8 cellular contexts compared by ENCODE assay signal in genomic region chr13:25114220-25114619, GRCh38. TPM values are rescaled to one million over a fixed set of nuclear protein-coding genes. Genes with fewer than 3 reads are reported as not detected.
DNase-seq lines count a peak whose midpoint lies in the region; ATAC-seq and TF ChIP-seq lines count a peak whose summit lies in the region.

No MANE protein-coding gene starts in this region.

- DNase-seq in A172 (ENCODE audit: low spot score) = peak; percentile 77
- DNase-seq in NCI-H510A (lab: John Stamatoyannopoulos, UW) = peak; percentile 37
- peak; percentile 13 to 42 for DNase-seq in activated CD4-positive, alpha-beta T cell treated with anti-CD3 and anti-CD28 coated beads for 4 hours
- DNase-seq in dedifferentiated amniotic fluid mesenchymal stem cell (ENCODE audit: extremely low spot score) = peak; percentile 71
- peak; percentile 5 for DNase-seq in stimulated activated CD8-positive, alpha-beta memory T cell treated with anti-CD3 and anti-CD28 coated beads, Interleukin-12 subunit alpha, Interleukin-12 subunit beta, amount 100 ng/mL, for 24 hours (ENCODE audit: extremely low read depth)

- no peaks in the 10 kb centered on the region for H3K4me1 ChIP-seq in liver (ENCODE audit: control insufficient read depth in 4 of 4, insufficient read depth in 4 of 4, low read length in 3 of 4)

- peak; percentile 81 for ATAC-seq in HG03175 (IDR thresholded peaks at IDR 0.05; ENCODE audit: unreplicated experiment)

- H3K9ac ChIP-seq in liver (ENCODE audit: low read depth in 1 of 2, low read length in 2 of 2) = no peak overlapping the region

- no peak overlapping the region for H3K27ac ChIP-seq in liver (ENCODE audit: low read depth in 1 of 2, low read length in 2 of 2)

- H3K27me3 ChIP-seq in liver (ENCODE audit: control insufficient read depth in 4 of 4, insufficient read depth in 4 of 4, low read length in 3 of 4) = peaks cover 0 to 3% (median 1%) of the 10 kb centered on the region in 4 donors

- TF ChIP-seq CTCF in GM12875 (IDR thresholded peaks at IDR 0.05; ENCODE audit: borderline replicate concordance, insufficient read depth, low read depth, low read length) (peak; percentile 87), liver (IDR thresholded peaks at IDR 0.05; ENCODE audit: low read depth, low read length, missing input control) (peak; percentile 80)

- TF ChIP-seq RAD21 in liver (IDR thresholded peaks at IDR 0.05) = peak; percentile 75 to 81

- H3K4me3 ChIP-seq in GM12875 (ENCODE audit: low read depth, low read length) = no peak overlapping the region
- no peak overlapping the region for H3K4me3 ChIP-seq in liver (ENCODE audit: low read depth in 1 of 3, low read length in 3 of 3)

- 28% methylated on average over 3 of the region's 3 CpGs for WGBS in liver

- H3K9me3 ChIP-seq in liver (ENCODE audit: control insufficient read depth in 4 of 4, low read length in 3 of 4) = no peaks in the 10 kb centered on the region

- H3K36me3 ChIP-seq in liver (ENCODE audit: control insufficient read depth in 4 of 4, insufficient read depth in 3 of 4, low read depth in 1 of 4, low read length in 3 of 4) = no peaks in the 10 kb centered on the region

TF ChIP-seq in liver, 16 proteins besides CTCF, POLR2A, EP300 and RAD21:
- TF ChIP-seq FOXA1 (IDR thresholded peaks at IDR 0.05) (no peak), NR2F2 (IDR thresholded peaks at IDR 0.05) (no peak), HNF4G (IDR thresholded peaks at IDR 0.05) (no peak), SP1 (IDR thresholded peaks at IDR 0.05) (no peak), HNF4A (conservative IDR thresholded peaks at IDR 0.05) (no peak), EGR1 (IDR thresholded peaks at IDR 0.05; ENCODE audit: low read depth in 2 of 2) (no peak), MAX (IDR thresholded peaks at IDR 0.05) (no peak), RXRA (IDR thresholded peaks at IDR 0.05) (no peak), YY1 (IDR thresholded peaks at IDR 0.05) (no peak), REST (IDR thresholded peaks at IDR 0.05) (no peak), GABPA (IDR thresholded peaks at IDR 0.05 in 1 of 2, conservative IDR thresholded peaks at IDR 0.05 in 1 of 2) (no peak), JUND (IDR thresholded peaks at IDR 0.05) (no peak), ATF3 (IDR thresholded peaks at IDR 0.05) (no peak), TAF1 (conservative IDR thresholded peaks at IDR 0.05) (no peak)

RNA-seq across cellular contexts. Expression of gene PABPC3, which starts 18.3 kb away (rescaled TPM):
- not detected in 2 replicates for total RNA-seq in A172 (2014; rRNA removed; shearing (Covaris generic))
- total RNA-seq in liver = under 1 TPM; under 0.01 to 0.19 TPM
- under 1 TPM in 1 of 2 donors, not detected in 1; 0.08 TPM for polyA plus RNA-seq in liver

RNA-seq across cellular contexts. Expression of gene AMER2, which starts 57.9 kb away (rescaled TPM):
- total RNA-seq in A172 (2014; rRNA removed; shearing (Covaris generic)) = not detected in 2 replicates
- not detected for total RNA-seq in liver
- not detected for polyA plus RNA-seq in liver

Comparison
In these comparisons a context has a peak if more than half of its experiments do, and no peak if none do; other contexts are left out.
1. DNase-seq: peak in every context shown above with its lines; median percentile 77 in A172; 71 in dedifferentiated amniotic fluid mesenchymal stem cell; 37 in NCI-H510A; 28 in activated CD4-positive, alpha-beta T cell treated with anti-CD3 and anti-CD28 coated beads for 4 hours; 5 in stimulated activated CD8-positive, alpha-beta memory T cell treated with anti-CD3 and anti-CD28 coated beads, Interleukin-12 subunit alpha, Interleukin-12 subunit beta, amount 100 ng/mL, for 24 hours.